ENCODE assay signal across 8 cellular contexts in genomic region chr14:102086972-102087761, GRCh38. TPM values are rescaled to one million over a fixed set of nuclear protein-coding genes. Genes with fewer than 3 reads are reported as not detected.
DNase-seq lines count a peak whose midpoint lies in the region; ATAC-seq and TF ChIP-seq lines count a peak whose summit lies in the region.

HSP90AA1 (minus strand) TSS chr14:102087044; CDS start chr14:102086378, 666 bp downstream.

- DNase-seq in NCI-H69 (lab: John Stamatoyannopoulos, UW) (peak; percentile 98), cortex of kidney (lab: John Stamatoyannopoulos, UW) (peak; percentile 87), left lung (peak; percentile 94 to 99)
- DNase-seq in activated CD4-positive, alpha-beta T cell treated with anti-CD3 and anti-CD28 coated beads, Interleukin-2, amount 10 ng/mL, durations not matched to agents 7 days and 5 days = peak; percentile 94
- peak; percentile 92 for DNase-seq in stimulated activated CD4-positive, alpha-beta T cell treated with anti-CD3 and anti-CD28 coated beads, Interleukin-2, amount 100 ng/mL, for 4 hours (ENCODE audit: low read depth)

- peaks cover 39 to 44% (median 42%) of the 10 kb centered on the region in 11 experiments for H3K36me3 ChIP-seq in BLaER1 treated with 17β-estradiol and CSF1 and Interleukin-3, amounts not matched to agents 10 nM and 100 nM
- H3K36me3 ChIP-seq in left lung = peaks cover 0 to 38% of the 10 kb centered on the region in 2 donors

- POLR2A ChIA-PET in activated CD4-positive, alpha-beta T cell treated with anti-CD3 and anti-CD28 coated beads, Interleukin-2, amount 10 ng/mL, durations not matched to agents 7 days and 5 days (lab: Charles Lee) = no interaction called here

- peaks cover 62% of the 10 kb centered on the region for H3K4me1 Mint-ChIP-seq in activated CD4-positive, alpha-beta T cell treated with anti-CD3 and anti-CD28 coated beads, Interleukin-2, amount 10 ng/mL, durations not matched to agents 7 days and 5 days

- peak within 1 kb of the TSS; percentile 93 to 98 (median 97) for H3K27ac ChIP-seq in BLaER1 treated with 17β-estradiol and CSF1 and Interleukin-3, amounts not matched to agents 10 nM and 100 nM
- H3K27ac ChIP-seq in left lung = peak within 1 kb of the TSS; percentile 99 to 100

- H3K36me3 Mint-ChIP-seq in activated CD4-positive, alpha-beta T cell treated with anti-CD3 and anti-CD28 coated beads, Interleukin-2, amount 10 ng/mL, durations not matched to agents 7 days and 5 days (ENCODE audit: low read depth) = peaks cover 42% of the 10 kb centered on the region

- H3K27me3 Mint-ChIP-seq in activated CD4-positive, alpha-beta T cell treated with anti-CD3 and anti-CD28 coated beads, Interleukin-2, amount 10 ng/mL, durations not matched to agents 7 days and 5 days = no peaks in the 10 kb centered on the region

- peak within 1 kb of the TSS; percentile 91 for H3K27ac Mint-ChIP-seq in activated CD4-positive, alpha-beta T cell treated with anti-CD3 and anti-CD28 coated beads, Interleukin-2, amount 10 ng/mL, durations not matched to agents 7 days and 5 days

- peak within 1 kb of the TSS; percentile 94 to 100 (median 98) for H3K9ac ChIP-seq in BLaER1 treated with 17β-estradiol and CSF1 and Interleukin-3, amounts not matched to agents 10 nM and 100 nM

- peak within 1 kb of the TSS; percentile 89 to 99 (median 96) for H3K4me3 ChIP-seq in BLaER1 treated with 17β-estradiol and CSF1 and Interleukin-3, amounts not matched to agents 10 nM and 100 nM
- H3K4me3 ChIP-seq in left lung = peak within 1 kb of the TSS; percentile 61 to 71

- H4K20me1 ChIP-seq in BLaER1 treated with 17β-estradiol and CSF1 and Interleukin-3, amounts not matched to agents 10 nM and 100 nM = peaks cover 41 to 47% (median 45%) of the 10 kb centered on the region in 11 experiments

- peak within 1 kb of the TSS; percentile 97 for H3K4me3 Mint-ChIP-seq in activated CD4-positive, alpha-beta T cell treated with anti-CD3 and anti-CD28 coated beads, Interleukin-2, amount 10 ng/mL, durations not matched to agents 7 days and 5 days

- peaks cover 0 to 6% (median 0%) of the 10 kb centered on the region in 11 experiments; a peak in 1 of 22 replicates for H3K9me3 ChIP-seq in BLaER1 treated with 17β-estradiol and CSF1 and Interleukin-3, amounts not matched to agents 10 nM and 100 nM (replicated peaks in 1 of 11)
- no peaks in the 10 kb centered on the region for H3K9me3 ChIP-seq in left lung

- H3K9me3 Mint-ChIP-seq in activated CD4-positive, alpha-beta T cell treated with anti-CD3 and anti-CD28 coated beads, Interleukin-2, amount 10 ng/mL, durations not matched to agents 7 days and 5 days = no peaks in the 10 kb centered on the region

- H3K4me2 ChIP-seq in BLaER1 treated with 17β-estradiol and CSF1 and Interleukin-3, amounts not matched to agents 10 nM and 100 nM = peak within 1 kb of the TSS; percentile 95 to 99 (median 97)

- peaks cover 60 to 68% (median 65%) of the 10 kb centered on the region in 10 experiments for H3K4me1 ChIP-seq in BLaER1 treated with 17β-estradiol and CSF1 and Interleukin-3, amounts not matched to agents 10 nM and 100 nM
- peaks cover 22 to 60% of the 10 kb centered on the region in 2 donors for H3K4me1 ChIP-seq in left lung

- peak; percentile 81 for ATAC-seq in GM19328 (IDR thresholded peaks at IDR 0.05; ENCODE audit: unreplicated experiment)
- peak; percentile 55 for ATAC-seq in HG03469 (IDR thresholded peaks at IDR 0.05; ENCODE audit: unreplicated experiment)
- ATAC-seq in left lung = peak; percentile 80

- intact Hi-C loops in left lung (cut with DNase I) = no loop called here

- CTCF ChIA-PET in activated CD4-positive, alpha-beta T cell treated with anti-CD3 and anti-CD28 coated beads, Interleukin-2, amount 10 ng/mL, durations not matched to agents 7 days and 5 days (lab: Charles Lee) = interaction anchor here (0.6 to 0.7 kb wide), 4 partner anchors 38 to 647 kb away, joined by 3 read pairs; no protein-coding TSS in a partner anchor

- no peaks in the 10 kb centered on the region for H3K27me3 ChIP-seq in BLaER1 treated with 17β-estradiol and CSF1 and Interleukin-3, amounts not matched to agents 10 nM and 100 nM
- H3K27me3 ChIP-seq in left lung = no peaks in the 10 kb centered on the region

- peak in 1 of 2 donors; percentile 9 for TF ChIP-seq CTCF in left lung (IDR thresholded peaks at IDR 0.05)

RNA-seq across cellular contexts. Expression of gene HSP90AA1, which starts in this region (rescaled TPM):
- 100 to 1,000 TPM; 527 to 575 TPM for total RNA-seq in activated CD4-positive, alpha-beta T cell treated with anti-CD3 and anti-CD28 coated beads, Interleukin-2, amount 10 ng/mL, durations not matched to agents 7 days and 5 days
- 100 to 1,000 TPM; 515 to 585 TPM for total RNA-seq in left lung

Comparison
In these comparisons a context has a peak if more than half of its experiments do, and no peak if none do; other contexts are left out.
1. Peak in every context shown above with its lines: DNase-seq, ATAC-seq, H3K4me3 ChIP-seq and H3K27ac ChIP-seq.